ENCODE assay signal across 33 cellular contexts in genomic region chr7:142894886-142895593, GRCh38. TPM values are rescaled to one million over a fixed set of nuclear protein-coding genes. Genes with fewer than 3 reads are reported as not detected.
"Had no signal": no experiment of that assay in that cellular context is flagged by ENCODE, and none has a peak within 500 bp of the region (broad histone marks: within the 10 kb centered on the region; RNA-seq: fewer than 3 reads in every experiment).

No MANE protein-coding gene starts in this region.

- ATAC-seq: activated T-cell treated with anti-CD3 and anti-CD28 coated beads, Interleukin-2, amount 50 U/mL, for 72 hours; body of pancreas; effector memory CD8-positive, alpha-beta T cell; naive thymus-derived CD8-positive, alpha-beta T cell; stimulated activated naive CD8-positive, alpha-beta T cell treated with anti-CD3 and anti-CD28 coated beads, Interleukin-15, Interleukin-2, amounts not matched to agents 100 U/mL and 50 U/mL, for 24 hours had no signal

- H3K4me1 Mint-ChIP-seq: activated naive CD8-positive, alpha-beta T cell treated with anti-CD3 and anti-CD28 coated beads for 36 hours; immature natural killer cell had no signal

- H3K4me3 Mint-ChIP-seq: activated naive CD4-positive, alpha-beta T cell treated with anti-CD3 and anti-CD28 coated beads for 36 hours; activated naive CD8-positive, alpha-beta T cell treated with anti-CD3 and anti-CD28 coated beads for 36 hours; activated T-cell treated with anti-CD3 and anti-CD28 coated beads, Interleukin-2, amount 50 U/mL, for 72 hours; effector memory CD8-positive, alpha-beta T cell; immature natural killer cell; naive thymus-derived CD8-positive, alpha-beta T cell; neural progenitor cell had no signal

- H3K4me1 ChIP-seq: adrenal gland, colonic mucosa, neural progenitor cell, right lobe of liver, testis, transverse colon, uterus had no signal

- H3K36me3 ChIP-seq: adrenal gland, colonic mucosa, neural progenitor cell, right lobe of liver, transverse colon, uterus had no signal

- H3K4me3 ChIP-seq: adrenal gland, body of pancreas, colonic mucosa, dorsolateral prefrontal cortex, neural progenitor cell, right lobe of liver, testis, transverse colon, uterus had no signal

- H3K27ac ChIP-seq: adrenal gland, body of pancreas, colonic mucosa, dorsolateral prefrontal cortex, neural progenitor cell, right lobe of liver, testis, transverse colon, uterus had no signal

- DNase-seq: activated CD4-positive, alpha-beta T cell treated with anti-CD3 and anti-CD28 coated beads for 48 hours; activated CD4-positive, alpha-beta T cell treated with anti-CD3 and anti-CD28 coated beads, Interleukin-2, amount 50 U/mL, for 48 hours; activated naive CD4-positive, alpha-beta T cell treated with anti-CD3 and anti-CD28 coated beads for 36 hours; activated naive CD8-positive, alpha-beta T cell treated with anti-CD3 and anti-CD28 coated beads for 36 hours; activated T-cell treated with anti-CD3 and anti-CD28 coated beads, Interleukin-2, amount 50 U/mL, for 72 hours; aorta; body of pancreas; cerebellar nuclear complex; colonic mucosa; dorsolateral prefrontal cortex; effector memory CD8-positive, alpha-beta T cell; foreskin fibroblast; hypothalamus; immature natural killer cell; midbrain; naive thymus-derived CD8-positive, alpha-beta T cell; stimulated activated CD4-positive, alpha-beta T cell treated with anti-CD3 and anti-CD28 coated beads, Interleukin-12 subunit alpha, Interleukin-12 subunit beta, amount 100 ng/mL, for 4 hours; stimulated activated CD4-positive, alpha-beta T cell treated with anti-CD3 and anti-CD28 coated beads, Interleukin-4, amount 100 ng/mL, for 1 hour; stimulated activated naive CD8-positive, alpha-beta T cell treated with anti-CD3 and anti-CD28 coated beads, Interleukin-15, Interleukin-2, amounts not matched to agents 100 U/mL and 50 U/mL, for 24 hours; testis; transverse colon; uterus had no signal

- H2AFZ ChIP-seq: neural progenitor cell had no signal

- H3K9me3 ChIP-seq: adrenal gland, body of pancreas, colonic mucosa, right lobe of liver, testis, transverse colon, uterus had no signal

- H3K9me3 Mint-ChIP-seq: activated naive CD4-positive, alpha-beta T cell treated with anti-CD3 and anti-CD28 coated beads for 36 hours; activated naive CD8-positive, alpha-beta T cell treated with anti-CD3 and anti-CD28 coated beads for 36 hours; effector memory CD8-positive, alpha-beta T cell; immature natural killer cell; naive thymus-derived CD8-positive, alpha-beta T cell had no signal

- H3K4me2 ChIP-seq: neural progenitor cell had no signal

- H3K9ac ChIP-seq: neural progenitor cell had no signal

- H3K27me3 ChIP-seq: adrenal gland, body of pancreas, colonic mucosa, neural progenitor cell, right lobe of liver, testis, transverse colon, uterus had no signal

- H3K36me3 Mint-ChIP-seq: activated naive CD8-positive, alpha-beta T cell treated with anti-CD3 and anti-CD28 coated beads for 36 hours; immature natural killer cell; naive thymus-derived CD8-positive, alpha-beta T cell; neural progenitor cell had no signal

- H3K27ac Mint-ChIP-seq: activated naive CD4-positive, alpha-beta T cell treated with anti-CD3 and anti-CD28 coated beads for 36 hours; activated naive CD8-positive, alpha-beta T cell treated with anti-CD3 and anti-CD28 coated beads for 36 hours; activated T-cell treated with anti-CD3 and anti-CD28 coated beads, Interleukin-2, amount 50 U/mL, for 72 hours; effector memory CD8-positive, alpha-beta T cell; immature natural killer cell; naive thymus-derived CD8-positive, alpha-beta T cell; neural progenitor cell had no signal

RNA-seq across cellular contexts. Expression of gene TRPV6, which starts 9.5 kb away (rescaled TPM):
- total RNA-seq: activated CD8-positive, alpha-beta memory T cell treated with anti-CD3 and anti-CD28 coated beads for 36 hours; activated naive CD4-positive, alpha-beta T cell treated with anti-CD3 and anti-CD28 coated beads for 36 hours; activated naive CD8-positive, alpha-beta T cell treated with anti-CD3 and anti-CD28 coated beads for 36 hours; endothelial cell of umbilical vein; fibroblast of lung; naive thymus-derived CD8-positive, alpha-beta T cell; skeletal muscle tissue; T-helper 1 cell treated with Interleukin-12 subunit alpha and Interleukin-12 subunit beta and Interleukin-4 antibody, amounts not matched to agents 30 ng/mL and 1 ng/mL, for 36 hours had no signal

RNA-seq across cellular contexts. Expression of gene TRPV5, which starts 38.5 kb away (rescaled TPM):
- total RNA-seq: activated CD8-positive, alpha-beta memory T cell treated with anti-CD3 and anti-CD28 coated beads for 36 hours; activated naive CD4-positive, alpha-beta T cell treated with anti-CD3 and anti-CD28 coated beads for 36 hours; activated naive CD8-positive, alpha-beta T cell treated with anti-CD3 and anti-CD28 coated beads for 36 hours; adrenal gland; aorta; body of pancreas; colonic mucosa; endothelial cell of umbilical vein; fibroblast of lung; kidney epithelial cell; lower leg skin; omental fat pad; right lobe of liver; skeletal muscle tissue; T-helper 1 cell treated with Interleukin-12 subunit alpha and Interleukin-12 subunit beta and Interleukin-4 antibody, amounts not matched to agents 30 ng/mL and 1 ng/mL, for 36 hours; transverse colon had no signal

RNA-seq across cellular contexts. Expression of gene LLCFC1, which starts 44.2 kb away (rescaled TPM):
- total RNA-seq: activated CD8-positive, alpha-beta memory T cell treated with anti-CD3 and anti-CD28 coated beads for 36 hours; activated naive CD4-positive, alpha-beta T cell treated with anti-CD3 and anti-CD28 coated beads for 36 hours; activated naive CD8-positive, alpha-beta T cell treated with anti-CD3 and anti-CD28 coated beads for 36 hours; activated T-cell treated with anti-CD3 and anti-CD28 coated beads, Interleukin-2, amount 50 U/mL, for 72 hours; adrenal gland; aorta; body of pancreas; colonic mucosa; dorsolateral prefrontal cortex; endothelial cell of umbilical vein; fibroblast of lung; kidney epithelial cell; lower leg skin; naive thymus-derived CD8-positive, alpha-beta T cell; omental fat pad; right lobe of liver; skeletal muscle tissue; T-helper 1 cell treated with Interleukin-12 subunit alpha and Interleukin-12 subunit beta and Interleukin-4 antibody, amounts not matched to agents 30 ng/mL and 1 ng/mL, for 36 hours; transverse colon; uterus had no signal
